Comparison of ENCODE assay signal across 2 cellular contexts in genomic region chr6:88919032-88919431, GRCh38.
TF ChIP-seq lines count a peak whose summit lies in the region.

No MANE protein-coding gene starts in this region.

TF ChIP-seq in SK-N-SH, 30 proteins besides CTCF, POLR2A, EP300 and RAD21 (continued from another document):
- TF ChIP-seq, protein P1, sequence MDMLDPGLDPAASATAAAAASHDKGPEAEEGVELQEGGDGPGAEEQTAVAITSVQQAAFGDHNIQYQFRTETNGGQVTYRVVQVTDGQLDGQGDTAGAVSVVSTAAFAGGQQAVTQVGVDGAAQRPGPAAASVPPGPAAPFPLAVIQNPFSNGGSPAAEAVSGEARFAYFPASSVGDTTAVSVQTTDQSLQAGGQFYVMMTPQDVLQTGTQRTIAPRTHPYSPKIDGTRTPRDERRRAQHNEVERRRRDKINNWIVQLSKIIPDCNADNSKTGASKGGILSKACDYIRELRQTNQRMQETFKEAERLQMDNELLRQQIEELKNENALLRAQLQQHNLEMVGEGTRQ (IDR thresholded peaks at IDR 0.05; ENCODE audit: borderline replicate concordance, low read depth, low read length), result no peak
- TF ChIP-seq CHD2 (IDR thresholded peaks at IDR 0.05; ENCODE audit: low read length, partially characterized antibody) (no peak), FOXM1 (IDR thresholded peaks at IDR 0.05; ENCODE audit: low read depth) (no peak)

TF ChIP-seq in SK-N-SH treated with all-trans-retinoic acid at 6 μM for 48 hours, 23 proteins besides CTCF, POLR2A, EP300 and RAD21:
- TF ChIP-seq, protein P2, sequence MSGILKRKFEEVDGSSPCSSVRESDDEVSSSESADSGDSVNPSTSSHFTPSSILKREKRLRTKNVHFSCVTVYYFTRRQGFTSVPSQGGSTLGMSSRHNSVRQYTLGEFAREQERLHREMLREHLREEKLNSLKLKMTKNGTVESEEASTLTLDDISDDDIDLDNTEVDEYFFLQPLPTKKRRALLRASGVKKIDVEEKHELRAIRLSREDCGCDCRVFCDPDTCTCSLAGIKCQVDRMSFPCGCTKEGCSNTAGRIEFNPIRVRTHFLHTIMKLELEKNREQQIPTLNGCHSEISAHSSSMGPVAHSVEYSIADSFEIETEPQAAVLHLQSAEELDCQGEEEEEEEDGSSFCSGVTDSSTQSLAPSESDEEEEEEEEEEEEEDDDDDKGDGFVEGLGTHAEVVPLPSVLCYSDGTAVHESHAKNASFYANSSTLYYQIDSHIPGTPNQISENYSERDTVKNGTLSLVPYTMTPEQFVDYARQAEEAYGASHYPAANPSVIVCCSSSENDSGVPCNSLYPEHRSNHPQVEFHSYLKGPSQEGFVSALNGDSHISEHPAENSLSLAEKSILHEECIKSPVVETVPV (CRISPR knock-in tag; IDR thresholded peaks at IDR 0.05), result no peak
- TF ChIP-seq ZNF565 (CRISPR knock-in tag; conservative IDR thresholded peaks at IDR 0.05; ENCODE audit: low read depth) (no peak), SNAI2 (CRISPR knock-in tag; IDR thresholded peaks at IDR 0.05) (no peak), ZFP30 (CRISPR knock-in tag; IDR thresholded peaks at IDR 0.05) (no peak), ZFP3 (CRISPR knock-in tag; IDR thresholded peaks at IDR 0.05) (no peak), ZC3H10 (CRISPR knock-in tag; IDR thresholded peaks at IDR 0.05) (no peak), TOX (CRISPR knock-in tag; IDR thresholded peaks at IDR 0.05; ENCODE audit: borderline replicate concordance) (no peak), TSHZ2 (CRISPR knock-in tag; IDR thresholded peaks at IDR 0.05) (no peak), ARNTL (CRISPR knock-in tag; IDR thresholded peaks at IDR 0.05; ENCODE audit: borderline replicate concordance, low read depth) (no peak), ZNF70 (CRISPR knock-in tag; IDR thresholded peaks at IDR 0.05) (no peak), BACH2 (CRISPR knock-in tag; IDR thresholded peaks at IDR 0.05; ENCODE audit: borderline replicate concordance) (no peak), ESRRG (CRISPR knock-in tag; IDR thresholded peaks at IDR 0.05) (no peak), TCF4 (CRISPR knock-in tag; IDR thresholded peaks at IDR 0.05; ENCODE audit: borderline replicate concordance) (no peak), ZNF8 (CRISPR knock-in tag; IDR thresholded peaks at IDR 0.05) (no peak), PPARA (CRISPR knock-in tag; IDR thresholded peaks at IDR 0.05; ENCODE audit: borderline replicate concordance) (no peak), GLIS3 (CRISPR knock-in tag; IDR thresholded peaks at IDR 0.05) (no peak), RARB (CRISPR knock-in tag; IDR thresholded peaks at IDR 0.05) (no peak), CREB5 (CRISPR knock-in tag; IDR thresholded peaks at IDR 0.05; ENCODE audit: low read depth) (no peak), ISL1 (CRISPR knock-in tag; IDR thresholded peaks at IDR 0.05) (no peak)
- TF ChIP-seq, protein P3, sequence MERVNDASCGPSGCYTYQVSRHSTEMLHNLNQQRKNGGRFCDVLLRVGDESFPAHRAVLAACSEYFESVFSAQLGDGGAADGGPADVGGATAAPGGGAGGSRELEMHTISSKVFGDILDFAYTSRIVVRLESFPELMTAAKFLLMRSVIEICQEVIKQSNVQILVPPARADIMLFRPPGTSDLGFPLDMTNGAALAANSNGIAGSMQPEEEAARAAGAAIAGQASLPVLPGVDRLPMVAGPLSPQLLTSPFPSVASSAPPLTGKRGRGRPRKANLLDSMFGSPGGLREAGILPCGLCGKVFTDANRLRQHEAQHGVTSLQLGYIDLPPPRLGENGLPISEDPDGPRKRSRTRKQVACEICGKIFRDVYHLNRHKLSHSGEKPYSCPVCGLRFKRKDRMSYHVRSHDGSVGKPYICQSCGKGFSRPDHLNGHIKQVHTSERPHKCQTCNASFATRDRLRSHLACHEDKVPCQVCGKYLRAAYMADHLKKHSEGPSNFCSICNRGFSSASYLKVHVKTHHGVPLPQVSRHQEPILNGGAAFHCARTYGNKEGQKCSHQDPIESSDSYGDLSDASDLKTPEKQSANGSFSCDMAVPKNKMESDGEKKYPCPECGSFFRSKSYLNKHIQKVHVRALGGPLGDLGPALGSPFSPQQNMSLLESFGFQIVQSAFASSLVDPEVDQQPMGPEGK (CRISPR knock-in tag; IDR thresholded peaks at IDR 0.05; ENCODE audit: borderline replicate concordance), result no peak
